Comparison of ENCODE assay signal across 1 cellular context in genomic region chr4:84856468-84856867, GRCh38.
TF ChIP-seq lines count a peak whose summit lies in the region.

No MANE protein-coding gene starts in this region.

TF ChIP-seq in GM23338, 12 proteins besides CTCF, POLR2A, EP300 and RAD21 (continued from another document):
- TF ChIP-seq, protein P1, sequence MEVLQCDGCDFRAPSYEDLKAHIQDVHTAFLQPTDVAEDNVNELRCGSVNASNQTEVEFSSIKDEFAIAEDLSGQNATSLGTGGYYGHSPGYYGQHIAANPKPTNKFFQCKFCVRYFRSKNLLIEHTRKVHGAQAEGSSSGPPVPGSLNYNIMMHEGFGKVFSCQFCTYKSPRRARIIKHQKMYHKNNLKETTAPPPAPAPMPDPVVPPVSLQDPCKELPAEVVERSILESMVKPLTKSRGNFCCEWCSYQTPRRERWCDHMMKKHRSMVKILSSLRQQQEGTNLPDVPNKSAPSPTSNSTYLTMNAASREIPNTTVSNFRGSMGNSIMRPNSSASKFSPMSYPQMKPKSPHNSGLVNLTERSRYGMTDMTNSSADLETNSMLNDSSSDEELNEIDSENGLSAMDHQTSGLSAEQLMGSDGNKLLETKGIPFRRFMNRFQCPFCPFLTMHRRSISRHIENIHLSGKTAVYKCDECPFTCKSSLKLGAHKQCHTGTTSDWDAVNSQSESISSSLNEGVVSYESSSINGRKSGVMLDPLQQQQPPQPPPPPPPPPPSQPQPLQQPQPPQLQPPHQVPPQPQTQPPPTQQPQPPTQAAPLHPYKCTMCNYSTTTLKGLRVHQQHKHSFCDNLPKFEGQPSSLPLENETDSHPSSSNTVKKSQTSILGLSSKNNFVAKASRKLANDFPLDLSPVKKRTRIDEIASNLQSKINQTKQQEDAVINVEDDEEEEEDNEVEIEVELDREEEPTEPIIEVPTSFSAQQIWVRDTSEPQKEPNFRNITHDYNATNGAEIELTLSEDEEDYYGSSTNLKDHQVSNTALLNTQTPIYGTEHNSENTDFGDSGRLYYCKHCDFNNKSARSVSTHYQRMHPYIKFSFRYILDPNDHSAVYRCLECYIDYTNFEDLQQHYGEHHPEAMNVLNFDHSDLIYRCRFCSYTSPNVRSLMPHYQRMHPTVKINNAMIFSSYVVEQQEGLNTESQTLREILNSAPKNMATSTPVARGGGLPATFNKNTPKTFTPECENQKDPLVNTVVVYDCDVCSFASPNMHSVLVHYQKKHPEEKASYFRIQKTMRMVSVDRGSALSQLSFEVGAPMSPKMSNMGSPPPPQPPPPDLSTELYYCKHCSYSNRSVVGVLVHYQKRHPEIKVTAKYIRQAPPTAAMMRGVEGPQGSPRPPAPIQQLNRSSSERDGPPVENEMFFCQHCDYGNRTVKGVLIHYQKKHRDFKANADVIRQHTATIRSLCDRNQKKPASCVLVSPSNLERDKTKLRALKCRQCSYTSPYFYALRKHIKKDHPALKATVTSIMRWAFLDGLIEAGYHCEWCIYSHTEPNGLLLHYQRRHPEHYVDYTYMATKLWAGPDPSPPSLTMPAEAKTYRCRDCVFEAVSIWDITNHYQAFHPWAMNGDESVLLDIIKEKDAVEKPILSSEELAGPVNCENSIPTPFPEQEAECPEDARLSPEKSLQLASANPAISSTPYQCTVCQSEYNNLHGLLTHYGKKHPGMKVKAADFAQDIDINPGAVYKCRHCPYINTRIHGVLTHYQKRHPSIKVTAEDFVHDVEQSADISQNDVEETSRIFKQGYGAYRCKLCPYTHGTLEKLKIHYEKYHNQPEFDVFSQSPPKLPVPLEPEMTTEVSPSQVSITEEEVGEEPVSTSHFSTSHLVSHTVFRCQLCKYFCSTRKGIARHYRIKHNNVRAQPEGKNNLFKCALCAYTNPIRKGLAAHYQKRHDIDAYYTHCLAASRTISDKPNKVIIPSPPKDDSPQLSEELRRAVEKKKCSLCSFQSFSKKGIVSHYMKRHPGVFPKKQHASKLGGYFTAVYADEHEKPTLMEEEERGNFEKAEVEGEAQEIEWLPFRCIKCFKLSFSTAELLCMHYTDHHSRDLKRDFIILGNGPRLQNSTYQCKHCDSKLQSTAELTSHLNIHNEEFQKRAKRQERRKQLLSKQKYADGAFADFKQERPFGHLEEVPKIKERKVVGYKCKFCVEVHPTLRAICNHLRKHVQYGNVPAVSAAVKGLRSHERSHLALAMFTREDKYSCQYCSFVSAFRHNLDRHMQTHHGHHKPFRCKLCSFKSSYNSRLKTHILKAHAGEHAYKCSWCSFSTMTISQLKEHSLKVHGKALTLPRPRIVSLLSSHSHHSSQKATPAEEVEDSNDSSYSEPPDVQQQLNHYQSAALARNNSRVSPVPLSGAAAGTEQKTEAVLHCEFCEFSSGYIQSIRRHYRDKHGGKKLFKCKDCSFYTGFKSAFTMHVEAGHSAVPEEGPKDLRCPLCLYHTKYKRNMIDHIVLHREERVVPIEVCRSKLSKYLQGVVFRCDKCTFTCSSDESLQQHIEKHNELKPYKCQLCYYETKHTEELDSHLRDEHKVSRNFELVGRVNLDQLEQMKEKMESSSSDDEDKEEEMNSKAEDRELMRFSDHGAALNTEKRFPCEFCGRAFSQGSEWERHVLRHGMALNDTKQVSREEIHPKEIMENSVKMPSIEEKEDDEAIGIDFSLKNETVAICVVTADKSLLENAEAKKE (CRISPR knock-in tag; IDR thresholded peaks at IDR 0.05) = no peak
- TF ChIP-seq NANOG (IDR thresholded peaks at IDR 0.05; ENCODE audit: borderline replicate concordance) = no peak
- no peak for TF ChIP-seq REST (IDR thresholded peaks at IDR 0.05; ENCODE audit: unreplicated experiment)
- no peak for TF ChIP-seq ETS1 (IDR thresholded peaks at IDR 0.05)
- no peak for TF ChIP-seq POLR2AphosphoS5 (IDR thresholded peaks at IDR 0.05; ENCODE audit: low read depth)
- TF ChIP-seq ZNF114 (CRISPR knock-in tag; IDR thresholded peaks at IDR 0.05) = no peak
